Comparison of ENCODE assay signal across 9 cellular contexts in the genomic region with DNA sequence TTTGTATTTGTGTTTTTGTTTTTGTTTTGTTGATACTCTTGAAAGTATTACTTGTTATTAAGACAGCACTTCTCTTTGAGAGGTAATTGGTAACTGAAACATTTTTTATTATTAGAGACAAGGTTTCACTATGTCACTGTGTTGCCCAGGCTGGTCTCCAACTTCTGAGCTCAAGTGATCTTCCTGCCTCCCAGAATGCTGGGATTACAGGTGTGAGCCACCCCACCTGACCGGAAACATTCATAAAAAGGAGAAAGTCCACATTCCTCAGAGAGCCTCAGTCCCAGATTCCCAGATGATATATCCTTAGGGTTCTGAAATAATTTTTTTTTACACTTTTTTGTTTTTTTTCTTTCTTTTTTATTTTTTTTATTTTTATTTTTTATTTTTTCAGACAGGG. TPM values are rescaled to one million over a fixed set of nuclear protein-coding genes. Genes with fewer than 3 reads are reported as not detected.
DNase-seq lines count a peak whose midpoint lies in the region; ATAC-seq and TF ChIP-seq lines count a peak whose summit lies in the region.
"Had no signal": no experiment of that assay in that cellular context is flagged by ENCODE, and none has a peak within 500 bp of the region (broad histone marks: within the 10 kb centered on the region; RNA-seq: fewer than 3 reads in every experiment).

No MANE protein-coding gene starts in this region.

- no peak for ATAC-seq in CD4-positive, alpha-beta T cell (ENCODE audit: poor library complexity)
- ATAC-seq in effector memory CD8-positive, alpha-beta T cell (replicated peaks): no peak
- ATAC-seq in GM18498 (IDR thresholded peaks at IDR 0.05; ENCODE audit: unreplicated experiment) (no peak), GM21447 (IDR thresholded peaks at IDR 0.05; ENCODE audit: unreplicated experiment) (no peak), GM18868 (IDR thresholded peaks at IDR 0.05; ENCODE audit: unreplicated experiment) (no peak)

- H3K36me3 Mint-ChIP-seq in CD4-positive, alpha-beta T cell (ENCODE audit: low read depth): no peaks in the 10 kb centered on the region
- peaks cover 9% of the 10 kb centered on the region for H3K36me3 Mint-ChIP-seq in effector memory CD8-positive, alpha-beta T cell (ENCODE audit: insufficient read depth)
- H3K36me3 Mint-ChIP-seq: naive B cell had no signal

- no peak for TF ChIP-seq CTCF in CD4-positive, alpha-beta T cell (IDR thresholded peaks at IDR 0.05)
- TF ChIP-seq CTCF in HFF-Myc (IDR thresholded peaks at IDR 0.05; ENCODE audit: low read depth, low read length, missing control alignments): no peak

- H3K27ac ChIP-seq in CD4-positive, alpha-beta T cell (ENCODE audit: low read depth, low read length): no peak overlapping the region

- H3K9me3 Mint-ChIP-seq in CD4-positive, alpha-beta T cell: no peaks in the 10 kb centered on the region
- H3K9me3 Mint-ChIP-seq in effector memory CD8-positive, alpha-beta T cell: no peaks in the 10 kb centered on the region
- H3K9me3 Mint-ChIP-seq: naive B cell had no signal

- peaks cover 26% of the 10 kb centered on the region for H3K4me1 Mint-ChIP-seq in CD4-positive, alpha-beta T cell (ENCODE audit: low read depth)
- peaks cover 22 to 26% of the 10 kb centered on the region in 2 donors for H3K4me1 Mint-ChIP-seq in effector memory CD8-positive, alpha-beta T cell (ENCODE audit: low read depth in 2 of 2)

- DNase-seq in CD4-positive, alpha-beta T cell: no peak
- DNase-seq in HFF-Myc (ENCODE audit: extremely low read depth, low read depth): no peak
- DNase-seq in effector memory CD8-positive, alpha-beta T cell: no peak
- DNase-seq: naive B cell, NCI-H1105 treated with DMSO at 0.1 percent for 48 hours, NCI-H82 had no signal

- H3K4me3 Mint-ChIP-seq in CD4-positive, alpha-beta T cell: peak overlapping the region; percentile 66
- peak overlapping the region; percentile 49 to 62 for H3K4me3 Mint-ChIP-seq in effector memory CD8-positive, alpha-beta T cell

- H3K4me3 ChIP-seq in HFF-Myc (replicated peaks; ENCODE audit: low read depth, low read length): peak overlapping the region; percentile 71; the same call in 1 of the 2 replicates

- no peaks in the 10 kb centered on the region for H3K9me3 ChIP-seq in CD4-positive, alpha-beta T cell (ENCODE audit: control insufficient read depth, low read length)

- no peaks in the 10 kb centered on the region for H3K27me3 Mint-ChIP-seq in CD4-positive, alpha-beta T cell
- no peaks in the 10 kb centered on the region for H3K27me3 Mint-ChIP-seq in effector memory CD8-positive, alpha-beta T cell
- H3K27me3 Mint-ChIP-seq: naive B cell had no signal

- no peaks in the 10 kb centered on the region for H3K27me3 ChIP-seq in CD4-positive, alpha-beta T cell (ENCODE audit: control insufficient read depth, insufficient read depth, low read length)

- CTCF ChIA-PET in CD4-positive, alpha-beta T cell (lab: Charles Lee): no interaction called here

- H3K27ac Mint-ChIP-seq in CD4-positive, alpha-beta T cell: peak overlapping the region; percentile 51
- H3K27ac Mint-ChIP-seq in effector memory CD8-positive, alpha-beta T cell: no peak overlapping the region
- H3K27ac Mint-ChIP-seq: naive B cell had no signal

- POLR2A ChIA-PET in CD4-positive, alpha-beta T cell (lab: Charles Lee): interaction anchor here (1.6 to 2.1 kb wide), 2 partner anchors 10 to 38 kb away, joined by 4 to 12 read pairs; a partner anchor contains a TSS

- intact Hi-C loops in CD4-positive, alpha-beta T cell (cut with DNase I, micrococcal nuclease): loop anchor here in 1 of 2 experiments (5.0 to 10.0 kb wide), 2 partner anchors 51 to 503 kb away; a partner anchor contains a TSS

RNA-seq across cellular contexts. Expression of a gene that starts 2.7 kb away (rescaled TPM):
- total RNA-seq in CD4-positive, alpha-beta T cell: 10 to 100 TPM; 17.5 to 18.0 TPM

RNA-seq across cellular contexts. Expression of a gene that starts 25.8 kb away (rescaled TPM):
- total RNA-seq in CD4-positive, alpha-beta T cell: 1 to 10 TPM; 1.8 to 2.1 TPM

RNA-seq across cellular contexts. Expression of a gene that starts 38.0 kb away (rescaled TPM):
- 1 to 10 TPM; 6.7 to 7.0 TPM for total RNA-seq in CD4-positive, alpha-beta T cell

RNA-seq across cellular contexts. Expression of a gene that starts 54.4 kb away (rescaled TPM):
- total RNA-seq in CD4-positive, alpha-beta T cell: 10 to 100 TPM; 21.1 to 21.7 TPM

RNA-seq across cellular contexts. Expression of a gene that starts 54.6 kb away (rescaled TPM):
- 10 to 100 TPM; 22.6 to 24.8 TPM for total RNA-seq in CD4-positive, alpha-beta T cell
